ENCODE assay signal across 9 cellular contexts in the genomic region with DNA sequence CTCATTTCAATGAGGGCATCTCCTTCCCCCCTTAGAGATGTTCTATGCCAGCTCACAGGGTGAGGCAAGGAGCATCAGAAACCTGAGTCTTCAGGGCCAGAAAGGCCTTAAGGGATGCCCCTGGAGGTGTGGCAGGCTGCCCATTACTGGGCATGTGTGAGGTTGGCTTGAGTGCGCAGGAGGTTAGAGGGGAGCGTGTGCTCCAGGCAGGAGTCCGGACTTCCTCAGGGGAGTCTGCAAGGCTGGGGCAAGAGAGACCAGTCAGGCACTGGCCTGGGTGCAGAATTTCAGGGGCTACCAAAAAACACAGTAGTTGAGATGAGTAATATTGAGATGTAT. TPM values are rescaled to one million over a fixed set of nuclear protein-coding genes. Genes with fewer than 3 reads are reported as not detected.
A peak's percentile ranks its signal among the peaks of the same experiment; 100 is the strongest.
DNase-seq lines count a peak whose midpoint lies in the region; ATAC-seq and TF ChIP-seq lines count a peak whose summit lies in the region.
"Had no signal": no experiment of that assay in that cellular context is flagged by ENCODE, and none has a peak within 500 bp of the region (broad histone marks: within the 10 kb centered on the region; RNA-seq: fewer than 3 reads in every experiment).

No MANE protein-coding gene starts in this region.

- peaks cover 66% of the 10 kb centered on the region for H3F3A ChIP-seq in GM23248 (ENCODE audit: insufficient read depth)

- ATAC-seq in HG03095 (IDR thresholded peaks at IDR 0.05; ENCODE audit: unreplicated experiment) (no peak), GM18505 (IDR thresholded peaks at IDR 0.05; ENCODE audit: unreplicated experiment) (no peak), GM18873 (IDR thresholded peaks at IDR 0.05; ENCODE audit: low FRiP score, unreplicated experiment) (no peak)

- H3K9ac ChIP-seq in GM23248 = peak overlapping the region; percentile 90

- H3K27me3 ChIP-seq in GM23248 (replicated peaks; ENCODE audit: insufficient read depth) (no peaks in the 10 kb centered on the region), SJCRH30 (no peaks in the 10 kb centered on the region)

- H3K36me3 ChIP-seq in GM23248 (ENCODE audit: low read depth) = peaks cover 9% of the 10 kb centered on the region; the same call in 1 of the 2 replicates
- peaks cover 4% of the 10 kb centered on the region; the same call in 1 of the 2 replicates for H3K36me3 ChIP-seq in SJCRH30

- H3K4me3 ChIP-seq in GM23248 = peak overlapping the region; percentile 93
- H3K4me3 ChIP-seq in SJCRH30 = peak overlapping the region; percentile 76
- peak overlapping the region; percentile 69 for H3K4me3 ChIP-seq in fibroblast of pulmonary artery (replicated peaks; ENCODE audit: low read depth, low read length)
- peak overlapping the region; percentile 83 for H3K4me3 ChIP-seq in retinal pigment epithelial cell (ENCODE audit: low read length)

- TF ChIP-seq CTCF in fibroblast of pulmonary artery (IDR thresholded peaks at IDR 0.05; ENCODE audit: low read length, missing control alignments) = no peak
- TF ChIP-seq CTCF in retinal pigment epithelial cell (conservative IDR thresholded peaks at IDR 0.05; ENCODE audit: low read depth, low read length) = no peak

- H3K27ac ChIP-seq in GM23248 (peak overlapping the region; percentile 94), SJCRH30 (no peak overlapping the region)

- WGBS in GM23248 (ENCODE audit: low coverage in 1 of 2, low lambda C conversion rate in 2 of 2, missing lambda C conversion rate in 2 of 2), 2 experiments = 83% methylated on average over 3 of the region's 3 CpGs

- no peak overlapping the region for H2AFZ ChIP-seq in GM23248

- H3K4me2 ChIP-seq in GM23248 (ENCODE audit: unreplicated experiment) = peak overlapping the region; percentile 98

- H4K20me1 ChIP-seq in GM23248 (ENCODE audit: insufficient read depth) = no peaks in the 10 kb centered on the region

- H3K9me3 ChIP-seq in GM23248 (ENCODE audit: low read depth) (no peaks in the 10 kb centered on the region), SJCRH30 (replicated peaks) (no peaks in the 10 kb centered on the region)

- no peak for DNase-seq in GM23248
- no peak for DNase-seq in SJCRH30
- no peak for DNase-seq in fibroblast of pulmonary artery (ENCODE audit: low read depth)
- no peak for DNase-seq in retinal pigment epithelial cell (ENCODE audit: low read depth)
- DNase-seq in G401 (ENCODE audit: low spot score) = no peak

- H3K79me2 ChIP-seq in GM23248 (ENCODE audit: insufficient read depth) = peaks cover 77% of the 10 kb centered on the region

- no peak for TF ChIP-seq POLR2A in GM18505 (IDR thresholded peaks at IDR 0.05; ENCODE audit: borderline replicate concordance, extremely low read depth, insufficient read depth, insufficient read length)

- H3K9me2 ChIP-seq in GM23248 (ENCODE audit: insufficient read depth) = no peaks in the 10 kb centered on the region

- in situ Hi-C loops in GM23248 (cut with MboI) (no loop called here), G401 (cut with HindIII; ENCODE audit: low sequenced_read_pairs) (no loop called here)

- H3K4me1 ChIP-seq in GM23248 (ENCODE audit: insufficient read depth) = peaks cover 69% of the 10 kb centered on the region
- peaks cover 27% of the 10 kb centered on the region for H3K4me1 ChIP-seq in SJCRH30

RNA-seq across cellular contexts. Expression of gene LOXL1, which starts 1.9 kb away (rescaled TPM):
- 534 and 540 TPM in 2 replicates for total RNA-seq in GM23248 (2014; rRNA removed; shearing (Covaris generic))
- 396 and 401 TPM in 2 replicates for polyA plus RNA-seq in GM23248 (2016; fragmentation: Nextera tagmentation; extraction: Ambion mirVana)
- total RNA-seq in SJCRH30 (2014; rRNA removed; shearing (Covaris generic)) = 31.3 and 33.3 TPM in 2 replicates
- 77.4 and 117 TPM in 2 replicates for total RNA-seq in G401 (2014; rRNA removed; shearing (Covaris generic))

RNA-seq across cellular contexts. Expression of gene TBC1D21, which starts 54.8 kb away (rescaled TPM):
- not detected in 2 replicates for total RNA-seq in GM23248 (2014; rRNA removed; shearing (Covaris generic))
- polyA plus RNA-seq in GM23248 (2016; fragmentation: Nextera tagmentation; extraction: Ambion mirVana) = not detected in 2 replicates
- not detected in 2 replicates for total RNA-seq in SJCRH30 (2014; rRNA removed; shearing (Covaris generic))
- total RNA-seq in G401 (2014; rRNA removed; shearing (Covaris generic)) = not detected in 2 replicates
- total RNA-seq: mononuclear cell had no signal
